ENCODE assay signal across 14 cellular contexts in the genomic region with DNA sequence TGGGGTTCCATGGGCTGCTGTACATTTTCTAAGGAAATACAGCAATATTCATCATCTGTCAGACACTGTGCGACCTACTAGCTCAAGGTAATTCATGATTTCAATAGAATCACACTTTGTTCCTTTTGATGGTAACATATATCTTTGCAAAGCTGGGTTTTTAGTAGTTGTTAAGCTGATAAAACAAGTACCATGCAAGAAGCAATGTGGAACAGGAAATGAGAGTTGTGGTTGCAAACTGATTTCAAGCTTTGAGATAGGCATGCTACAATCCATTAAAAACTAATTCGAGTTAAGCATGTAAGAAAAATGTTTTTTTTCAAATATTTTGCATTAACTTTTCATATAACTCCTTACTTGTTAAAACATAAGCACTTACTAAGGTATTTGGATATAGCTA. TPM values are rescaled to one million over a fixed set of nuclear protein-coding genes. Genes with fewer than 3 reads are reported as not detected.
DNase-seq lines count a peak whose midpoint lies in the region; ATAC-seq, FAIRE-seq and TF ChIP-seq lines count a peak whose summit lies in the region.
"Had no signal": no experiment of that assay in that cellular context is flagged by ENCODE, and none has a peak within 500 bp of the region (broad histone marks: within the 10 kb centered on the region; RNA-seq: fewer than 3 reads in every experiment).

No MANE protein-coding gene starts in this region.

- DNase-seq in K562 (ENCODE audit: extremely low read depth in 1 of 4, low spot score in 3 of 4) (no peak), NCI-H1694 (lab: John Stamatoyannopoulos, UW) (no peak), SKM-1 (lab: John Stamatoyannopoulos, UW; ENCODE audit: unreplicated experiment) (no peak), mammary epithelial cell (no peak)
- DNase-seq: Calu3; effector CD4-positive, alpha-beta T cell; kidney glomerular epithelial cell; naive B cell; right cardiac atrium; T1000 had no signal

- POLR2A ChIA-PET in K562 (lab: Yijun Ruan, JAX), result interaction anchor here (0.8 to 1.5 kb wide), 2 partner anchors 12 to 89 kb away, joined by 3 to 4 read pairs; no protein-coding TSS in a partner anchor

- no peak for TF ChIP-seq POLR2A in K562 (conservative IDR thresholded peaks at IDR 0.05)

- TF ChIP-seq EP300 in K562 (IDR thresholded peaks at IDR 0.05; ENCODE audit: low read length), result no peak

- H3K4me2 ChIP-seq in K562 (ENCODE audit: insufficient read depth, low read length) (no peak overlapping the region), mammary epithelial cell (ENCODE audit: insufficient read depth, low read depth, low read length) (no peak overlapping the region)

- H4K20me1 ChIP-seq in K562 (replicated peaks; ENCODE audit: control insufficient read depth, insufficient read depth, low read length) (no peaks in the 10 kb centered on the region), mammary epithelial cell (ENCODE audit: insufficient read depth, low read length) (no peaks in the 10 kb centered on the region)

- WGBS in K562 (ENCODE audit: insufficient coverage, low coverage, missing lambda C conversion rate), result 33% methylated on average over 2 of the region's 2 CpGs
- WGBS in mammary epithelial cell (ENCODE audit: low coverage, missing lambda C conversion rate), result 42% methylated on average over 2 of the region's 2 CpGs

- dilution Hi-C loops in mammary epithelial cell (cut with HindIII; ENCODE audit: low sequenced_read_pairs), result loop anchor here (10.0 kb wide), 1 partner anchor 219 kb away; the partner anchor contains the start of gene RAP2A

- H3K27ac ChIP-seq in K562 (ENCODE audit: extremely low read depth, low read depth, low read length), result no peak overlapping the region
- no peak overlapping the region for H3K27ac ChIP-seq in mammary epithelial cell (ENCODE audit: insufficient read depth, low read depth, low read length)
- H3K27ac ChIP-seq: suprapubic skin had no signal

- in situ Hi-C loops in K562 (cut with MboI), result no loop called here
- in situ Hi-C loops in mammary epithelial cell (cut with MboI; ENCODE audit: low sequenced_read_pairs in 2 of 2), result loop anchor here in 1 of 2 donors (25.0 kb wide), 1 partner anchor 122 kb away; no protein-coding TSS in a partner anchor

- no peak for FAIRE-seq in K562 (lab: Jason Lieb, UNC)

- peaks cover 0 to 13% of the 10 kb centered on the region in 2 experiments; a peak in 2 of 5 replicates for H3K4me1 ChIP-seq in K562 (replicated peaks in 1 of 2; ENCODE audit: control insufficient read depth in 2 of 2, insufficient read depth in 2 of 2, low read length in 2 of 2)
- peaks cover 28% of the 10 kb centered on the region for H3K4me1 ChIP-seq in mammary epithelial cell (ENCODE audit: insufficient read depth, low read length)

- no TSS peak for BruUV-seq in K562 (replicated peaks; lab: Mats Ljungman, UMichigan)
- no TSS peak for BruUV-seq in mammary epithelial cell (replicated peaks; lab: Mats Ljungman, UMichigan)

- no peaks in the 10 kb centered on the region for H3K9me3 ChIP-seq in K562 (replicated peaks; ENCODE audit: control insufficient read depth, insufficient read depth, low read depth, low read length)
- H3K9me3 ChIP-seq in mammary epithelial cell (replicated peaks; ENCODE audit: insufficient read depth, low read length), result no peaks in the 10 kb centered on the region
- H3K9me3 ChIP-seq: suprapubic skin had no signal

- H3K79me2 ChIP-seq in K562 (ENCODE audit: control insufficient read depth, insufficient read depth, low read length), result no peaks in the 10 kb centered on the region
- H3K79me2 ChIP-seq in mammary epithelial cell (ENCODE audit: insufficient read depth, low read length), result no peaks in the 10 kb centered on the region

- CTCF ChIA-PET in K562 (lab: Yijun Ruan, JAX; ENCODE audit: low intra/inter-chr PET ratio) (no interaction called here), mammary epithelial cell (lab: Charles Lee; ENCODE audit: low non-redundant PET) (no interaction called here)

- TF ChIP-seq CTCF in K562 (IDR thresholded peaks at IDR 0.05 in 2 of 3, conservative IDR thresholded peaks at IDR 0.05 in 1 of 3; ENCODE audit: insufficient read depth in 2 of 3, low read depth in 1 of 3, low read length in 3 of 3) (no peak), mammary epithelial cell (conservative IDR thresholded peaks at IDR 0.05 in 1 of 2, IDR thresholded peaks at IDR 0.05 in 1 of 2; ENCODE audit: extremely low read depth in 1 of 2, insufficient read depth in 1 of 2, low read depth in 1 of 2, low read length in 2 of 2) (no peak)

- no peak for TF ChIP-seq RAD21 in K562 (CRISPR knock-in tag; conservative IDR thresholded peaks at IDR 0.05 in 1 of 2, IDR thresholded peaks at IDR 0.05 in 1 of 2)

- no peak overlapping the region for H3K9ac ChIP-seq in K562 (ENCODE audit: insufficient read depth in 1 of 2, low read depth in 2 of 2, low read length in 2 of 2)
- H3K9ac ChIP-seq in mammary epithelial cell (ENCODE audit: insufficient read depth, low read length), result no peak overlapping the region

- intact Hi-C loops in K562 (cut with micrococcal nuclease) (no loop called here), mammary epithelial cell (cut with micrococcal nuclease) (no loop called here)

- ATAC-seq in GM18519 (IDR thresholded peaks at IDR 0.05; ENCODE audit: low FRiP score, unreplicated experiment) (peak; percentile 70), GM21447 (IDR thresholded peaks at IDR 0.05; ENCODE audit: unreplicated experiment) (peak; percentile 54), HG03378 (IDR thresholded peaks at IDR 0.05; ENCODE audit: unreplicated experiment) (peak; percentile 62), K562 (no peak)
- ATAC-seq: right cardiac atrium had no signal

- H3K4me3 ChIP-seq in K562 (no peak overlapping the region), mammary epithelial cell (replicated peaks in 1 of 3; ENCODE audit: insufficient read depth in 1 of 3, low read depth in 2 of 3, low read length in 3 of 3) (no peak overlapping the region)
- H3K4me3 ChIP-seq: suprapubic skin had no signal

- H3K27me3 ChIP-seq in K562 (ENCODE audit: control insufficient read depth in 2 of 2, insufficient read depth in 2 of 2, low read length in 2 of 2) (no peaks in the 10 kb centered on the region), mammary epithelial cell (ENCODE audit: insufficient read depth, low read length) (no peaks in the 10 kb centered on the region)
- H3K27me3 ChIP-seq: suprapubic skin had no signal

- H3K36me3 ChIP-seq in K562 (ENCODE audit: control insufficient read depth, insufficient read depth, low read length) (no peaks in the 10 kb centered on the region), mammary epithelial cell (ENCODE audit: insufficient read depth, low read length) (no peaks in the 10 kb centered on the region)
- H3K36me3 ChIP-seq: suprapubic skin had no signal

- peak overlapping the region; percentile 53; the same call in 1 of the 2 replicates for H2AFZ ChIP-seq in K562 (ENCODE audit: low read depth, low read length)
- H2AFZ ChIP-seq in mammary epithelial cell (ENCODE audit: low read depth, low read length), result no peak overlapping the region

- H3K9me1 ChIP-seq in K562 (ENCODE audit: control insufficient read depth, insufficient read depth, low read length), result no peaks in the 10 kb centered on the region

TF ChIP-seq in K562, 482 proteins besides CTCF, POLR2A, EP300 and RAD21:
- TF ChIP-seq SMARCB1 (IDR thresholded peaks at IDR 0.05; ENCODE audit: insufficient read length, low read depth) (no peak), NELFE (IDR thresholded peaks at IDR 0.05; ENCODE audit: insufficient read depth, insufficient read length) (no peak), ZNF316 (IDR thresholded peaks at IDR 0.05) (no peak), SRSF7 (optimal IDR thresholded peaks at IDR 0.05; ENCODE audit: low read depth, low read length) (no peak), XRCC4 (IDR thresholded peaks at IDR 0.05; ENCODE audit: extremely low read depth, insufficient read depth, insufficient read length) (no peak), KAT8 (IDR thresholded peaks at IDR 0.05; ENCODE audit: low read depth) (no peak), KHSRP (IDR thresholded peaks at IDR 0.05) (no peak), ZNF197 (CRISPR knock-in tag; IDR thresholded peaks at IDR 0.05; ENCODE audit: low read depth) (no peak), HES1 (IDR thresholded peaks at IDR 0.05; ENCODE audit: low read depth) (no peak), HMG20A (CRISPR knock-in tag; conservative IDR thresholded peaks at IDR 0.05) (no peak), POLR2G (IDR thresholded peaks at IDR 0.05; ENCODE audit: low read depth, low read length) (no peak), ZNF124 (CRISPR knock-in tag; IDR thresholded peaks at IDR 0.05) (no peak), EGR1 (conservative IDR thresholded peaks at IDR 0.05) (no peak)
TF ChIP-seq in K562: peak in this region for 0.

RNA-seq across cellular contexts. Expression of gene MBNL2, which starts 6.8 kb away (rescaled TPM):
- 15.8 and 50.2 TPM in 2 replicates for total RNA-seq in K562 (2011; cell fraction: chromatin; rRNA removed; ENCODE audit: low replicate concordance)
- 6.8 and 9.1 TPM in 2 replicates for total RNA-seq in K562 (2011; cell fraction: nucleolus; rRNA removed)
- total RNA-seq in K562 (2011; cell fraction: nucleoplasm; rRNA removed), result 14.8 and 18.3 TPM in 2 replicates
- total RNA-seq in K562 (2014; rRNA removed) (13.8 and 14.1 TPM in 2 replicates), K562 (2014; rRNA removed; fragmentation: Illumina TruSeq; extraction: Trizol) (22.8 and 26.7 TPM in 2 replicates), K562 (2015; rRNA removed; fragmentation: Illumina TruSeq; extraction: Trizol) (6.3 and 7.5 TPM in 2 replicates), K562 (2021) (22.0 and 24.8 TPM in 2 replicates), mammary epithelial cell (100 to 1,000 TPM in 1 of 2 donors, 10 to 100 TPM in 1; 37.5 to 125 TPM)
- polyA plus RNA-seq in K562 (2011; rRNA removed) (14.7 and 16.8 TPM in 2 replicates), K562 (2014; fragmentation: Illumina TruSeq; extraction: Trizol) (18.2 and 19.6 TPM in 2 replicates), K562 (2014; fragmentation: Nextera tagmentation; extraction: Ambion mirVana) (10 to 100 TPM in 1 of 2 experiments, 1 to 10 TPM in 1; 7.0 to 10.5 TPM), K562 (2014; rRNA removed) (9.1 and 11.7 TPM in 2 replicates), mammary epithelial cell (20.0 TPM)
- polyA plus RNA-seq in K562 (2011; cell fraction: cytosol; rRNA removed), result 8.7 and 16.4 TPM in 2 replicates
- 14.1 and 16.0 TPM in 2 replicates for polyA plus RNA-seq in K562 (2011; cell fraction: nucleus; rRNA removed)
- polyA plus RNA-seq in K562 (2012), result 7.2 and 20.6 TPM in 2 replicates
- 63.7 and 74.2 TPM in 2 replicates for polyA minus RNA-seq in K562 (2011; rRNA and poly(A)+ RNA removed)
- 18.5 and 23.4 TPM in 2 replicates for polyA minus RNA-seq in K562 (2011; cell fraction: cytosol; rRNA and poly(A)+ RNA removed)
- 16.4 and 39.1 TPM in 2 replicates for polyA minus RNA-seq in K562 (2011; cell fraction: nucleus; rRNA and poly(A)+ RNA removed)
- polyA minus RNA-seq in mammary epithelial cell, result 33.9 TPM
